1 cellular context compared by ENCODE assay signal in the genomic region with DNA sequence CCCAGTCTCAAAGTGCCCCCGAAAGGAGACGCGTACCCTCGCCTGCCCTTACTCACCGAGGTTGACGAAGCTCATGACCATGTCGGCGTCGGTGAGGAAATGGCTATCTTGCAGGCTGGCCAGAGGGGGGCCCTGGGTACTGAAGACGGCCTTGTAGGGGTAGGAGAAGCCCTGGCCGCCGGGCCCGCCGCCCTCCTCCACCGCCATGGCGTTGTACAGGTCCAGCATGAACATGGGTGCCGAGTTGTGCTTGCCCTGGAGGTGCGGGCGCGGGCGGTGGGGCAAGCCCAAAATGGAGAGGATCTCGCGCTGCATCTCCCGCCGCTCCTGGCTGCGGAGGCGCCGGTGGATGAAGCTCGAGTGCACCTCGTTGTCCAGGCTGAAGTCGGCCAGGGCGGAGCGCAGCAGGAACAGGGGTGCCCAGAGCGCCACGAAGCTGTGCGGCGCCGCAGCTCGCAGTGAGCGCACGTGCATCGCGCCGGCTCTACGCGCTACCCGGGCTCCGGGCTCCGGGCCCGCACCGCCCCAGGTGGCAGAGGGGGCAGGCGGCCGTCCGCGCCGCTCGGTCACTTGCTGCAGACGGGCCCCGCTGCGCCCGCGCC.
A peak's percentile ranks its signal among the peaks of the same experiment; 100 is the strongest.
TF ChIP-seq lines count a peak whose summit lies in the region.

No MANE protein-coding gene starts in this region.

TF ChIP-seq in WTC11, 78 proteins besides CTCF, POLR2A, EP300 and RAD21 (continued from another document):
- TF ChIP-seq, protein P1, sequence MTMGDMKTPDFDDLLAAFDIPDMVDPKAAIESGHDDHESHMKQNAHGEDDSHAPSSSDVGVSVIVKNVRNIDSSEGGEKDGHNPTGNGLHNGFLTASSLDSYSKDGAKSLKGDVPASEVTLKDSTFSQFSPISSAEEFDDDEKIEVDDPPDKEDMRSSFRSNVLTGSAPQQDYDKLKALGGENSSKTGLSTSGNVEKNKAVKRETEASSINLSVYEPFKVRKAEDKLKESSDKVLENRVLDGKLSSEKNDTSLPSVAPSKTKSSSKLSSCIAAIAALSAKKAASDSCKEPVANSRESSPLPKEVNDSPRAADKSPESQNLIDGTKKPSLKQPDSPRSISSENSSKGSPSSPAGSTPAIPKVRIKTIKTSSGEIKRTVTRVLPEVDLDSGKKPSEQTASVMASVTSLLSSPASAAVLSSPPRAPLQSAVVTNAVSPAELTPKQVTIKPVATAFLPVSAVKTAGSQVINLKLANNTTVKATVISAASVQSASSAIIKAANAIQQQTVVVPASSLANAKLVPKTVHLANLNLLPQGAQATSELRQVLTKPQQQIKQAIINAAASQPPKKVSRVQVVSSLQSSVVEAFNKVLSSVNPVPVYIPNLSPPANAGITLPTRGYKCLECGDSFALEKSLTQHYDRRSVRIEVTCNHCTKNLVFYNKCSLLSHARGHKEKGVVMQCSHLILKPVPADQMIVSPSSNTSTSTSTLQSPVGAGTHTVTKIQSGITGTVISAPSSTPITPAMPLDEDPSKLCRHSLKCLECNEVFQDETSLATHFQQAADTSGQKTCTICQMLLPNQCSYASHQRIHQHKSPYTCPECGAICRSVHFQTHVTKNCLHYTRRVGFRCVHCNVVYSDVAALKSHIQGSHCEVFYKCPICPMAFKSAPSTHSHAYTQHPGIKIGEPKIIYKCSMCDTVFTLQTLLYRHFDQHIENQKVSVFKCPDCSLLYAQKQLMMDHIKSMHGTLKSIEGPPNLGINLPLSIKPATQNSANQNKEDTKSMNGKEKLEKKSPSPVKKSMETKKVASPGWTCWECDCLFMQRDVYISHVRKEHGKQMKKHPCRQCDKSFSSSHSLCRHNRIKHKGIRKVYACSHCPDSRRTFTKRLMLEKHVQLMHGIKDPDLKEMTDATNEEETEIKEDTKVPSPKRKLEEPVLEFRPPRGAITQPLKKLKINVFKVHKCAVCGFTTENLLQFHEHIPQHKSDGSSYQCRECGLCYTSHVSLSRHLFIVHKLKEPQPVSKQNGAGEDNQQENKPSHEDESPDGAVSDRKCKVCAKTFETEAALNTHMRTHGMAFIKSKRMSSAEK (CRISPR knock-in tag; IDR thresholded peaks at IDR 0.05; ENCODE audit: borderline replicate concordance): no peak
- TF ChIP-seq ETV6 (CRISPR knock-in tag; IDR thresholded peaks at IDR 0.05): 0 out of 2 replicates have a peak, but pooled peaks have one; percentile 46
- no peak for TF ChIP-seq KAT7 (CRISPR knock-in tag; IDR thresholded peaks at IDR 0.05; ENCODE audit: borderline replicate concordance)
